1 cellular context compared by ENCODE assay signal in genomic region chr13:52159159-52159982, GRCh38.
TF ChIP-seq lines count a peak whose summit lies in the region.

Gene NEK3 (minus strand): TSS chr13:52159597. CDS start chr13:52156191, 3,406 bp downstream.

TF ChIP-seq in GM12878, 131 proteins besides CTCF, POLR2A, EP300 and RAD21 (continued from another document):
- TF ChIP-seq IRF5 (IDR thresholded peaks at IDR 0.05; ENCODE audit: borderline replicate concordance) = no peak
- no peak for TF ChIP-seq SRF (IDR thresholded peaks at IDR 0.05; ENCODE audit: low read depth in 2 of 2, low read length in 2 of 2)
- no peak for TF ChIP-seq RBBP5 (conservative IDR thresholded peaks at IDR 0.05)
- TF ChIP-seq, protein P1, sequence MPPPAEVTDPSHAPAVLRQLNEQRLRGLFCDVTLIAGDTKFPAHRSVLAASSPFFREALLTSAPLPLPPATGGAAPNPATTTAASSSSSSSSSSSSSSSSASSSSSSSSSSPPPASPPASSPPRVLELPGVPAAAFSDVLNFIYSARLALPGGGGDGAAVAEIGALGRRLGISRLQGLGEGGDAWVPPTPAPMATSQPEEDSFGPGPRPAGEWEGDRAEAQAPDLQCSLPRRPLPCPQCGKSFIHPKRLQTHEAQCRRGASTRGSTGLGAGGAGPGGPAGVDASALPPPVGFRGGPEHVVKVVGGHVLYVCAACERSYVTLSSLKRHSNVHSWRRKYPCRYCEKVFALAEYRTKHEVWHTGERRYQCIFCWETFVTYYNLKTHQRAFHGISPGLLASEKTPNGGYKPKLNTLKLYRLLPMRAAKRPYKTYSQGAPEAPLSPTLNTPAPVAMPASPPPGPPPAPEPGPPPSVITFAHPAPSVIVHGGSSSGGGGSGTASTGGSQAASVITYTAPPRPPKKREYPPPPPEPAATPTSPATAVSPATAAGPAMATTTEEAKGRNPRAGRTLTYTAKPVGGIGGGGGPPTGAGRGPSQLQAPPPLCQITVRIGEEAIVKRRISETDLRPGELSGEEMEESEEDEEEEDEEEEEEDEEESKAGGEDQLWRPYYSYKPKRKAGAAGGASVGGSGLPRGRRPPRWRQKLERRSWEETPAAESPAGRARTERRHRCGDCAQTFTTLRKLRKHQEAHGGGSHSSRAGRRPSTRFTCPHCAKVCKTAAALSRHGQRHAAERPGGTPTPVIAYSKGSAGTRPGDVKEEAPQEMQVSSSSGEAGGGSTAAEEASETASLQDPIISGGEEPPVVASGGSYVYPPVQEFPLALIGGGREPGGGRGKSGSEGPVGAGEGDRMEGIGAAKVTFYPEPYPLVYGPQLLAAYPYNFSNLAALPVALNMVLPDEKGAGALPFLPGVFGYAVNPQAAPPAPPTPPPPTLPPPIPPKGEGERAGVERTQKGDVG (CRISPR knock-in tag; IDR thresholded peaks at IDR 0.05) = no peak
- TF ChIP-seq BMI1 (IDR thresholded peaks at IDR 0.05; ENCODE audit: borderline replicate concordance) = no peak
TF ChIP-seq in GM12878: peak in this region for 15.
